Comparison of ENCODE assay signal across 1 cellular context in genomic region chr3:101868534-101869464, GRCh38.
TF ChIP-seq lines count a peak whose summit lies in the region.

No MANE protein-coding gene starts in this region.

TF ChIP-seq in K562, 482 proteins besides CTCF, POLR2A, EP300 and RAD21 (continued from another document and continues in another):
- TF ChIP-seq FOXA1 (IDR thresholded peaks at IDR 0.05; ENCODE audit: borderline replicate concordance), result no peak
- TF ChIP-seq ZNF780A (CRISPR knock-in tag; IDR thresholded peaks at IDR 0.05), result no peak
- TF ChIP-seq ZNF121 (CRISPR knock-in tag; conservative IDR thresholded peaks at IDR 0.05), result no peak
- no peak for TF ChIP-seq HEY1 (CRISPR knock-in tag; IDR thresholded peaks at IDR 0.05; ENCODE audit: borderline replicate concordance)
- TF ChIP-seq, protein P1, sequence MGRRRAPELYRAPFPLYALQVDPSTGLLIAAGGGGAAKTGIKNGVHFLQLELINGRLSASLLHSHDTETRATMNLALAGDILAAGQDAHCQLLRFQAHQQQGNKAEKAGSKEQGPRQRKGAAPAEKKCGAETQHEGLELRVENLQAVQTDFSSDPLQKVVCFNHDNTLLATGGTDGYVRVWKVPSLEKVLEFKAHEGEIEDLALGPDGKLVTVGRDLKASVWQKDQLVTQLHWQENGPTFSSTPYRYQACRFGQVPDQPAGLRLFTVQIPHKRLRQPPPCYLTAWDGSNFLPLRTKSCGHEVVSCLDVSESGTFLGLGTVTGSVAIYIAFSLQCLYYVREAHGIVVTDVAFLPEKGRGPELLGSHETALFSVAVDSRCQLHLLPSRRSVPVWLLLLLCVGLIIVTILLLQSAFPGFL (CRISPR knock-in tag; IDR thresholded peaks at IDR 0.05), result no peak
- TF ChIP-seq DACH1 (IDR thresholded peaks at IDR 0.05; ENCODE audit: partially characterized antibody), result no peak
- TF ChIP-seq TSC22D4 (tag; IDR thresholded peaks at IDR 0.05), result no peak
- TF ChIP-seq MEF2D (tag; conservative IDR thresholded peaks at IDR 0.05; ENCODE audit: low read depth), result no peak
- no peak for TF ChIP-seq OTX1 (CRISPR knock-in tag; IDR thresholded peaks at IDR 0.05)
- peak; percentile 61 for TF ChIP-seq SOX6 (IDR thresholded peaks at IDR 0.05)
- TF ChIP-seq ATF2 (CRISPR knock-in tag; IDR thresholded peaks at IDR 0.05), result no peak
- TF ChIP-seq ZNF507 (tag; conservative IDR thresholded peaks at IDR 0.05), result no peak
- TF ChIP-seq ZNF644 (tag; IDR thresholded peaks at IDR 0.05; ENCODE audit: low read depth), result no peak
- no peak for TF ChIP-seq ZNF695 (CRISPR knock-in tag; IDR thresholded peaks at IDR 0.05)
- TF ChIP-seq GATAD2B (IDR thresholded peaks at IDR 0.05; ENCODE audit: borderline replicate concordance), result no peak
- TF ChIP-seq RCOR1 (IDR thresholded peaks at IDR 0.05; ENCODE audit: borderline replicate concordance in 1 of 2, low read depth in 2 of 2, low read length in 2 of 2), result peak in 1 of 2 experiments; percentile 82; a peak in 2 of 4 replicates
- TF ChIP-seq RBM15 (IDR thresholded peaks at IDR 0.05; ENCODE audit: insufficient read depth, low read length), result no peak
- TF ChIP-seq, protein P2, sequence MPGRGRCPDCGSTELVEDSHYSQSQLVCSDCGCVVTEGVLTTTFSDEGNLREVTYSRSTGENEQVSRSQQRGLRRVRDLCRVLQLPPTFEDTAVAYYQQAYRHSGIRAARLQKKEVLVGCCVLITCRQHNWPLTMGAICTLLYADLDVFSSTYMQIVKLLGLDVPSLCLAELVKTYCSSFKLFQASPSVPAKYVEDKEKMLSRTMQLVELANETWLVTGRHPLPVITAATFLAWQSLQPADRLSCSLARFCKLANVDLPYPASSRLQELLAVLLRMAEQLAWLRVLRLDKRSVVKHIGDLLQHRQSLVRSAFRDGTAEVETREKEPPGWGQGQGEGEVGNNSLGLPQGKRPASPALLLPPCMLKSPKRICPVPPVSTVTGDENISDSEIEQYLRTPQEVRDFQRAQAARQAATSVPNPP (IDR thresholded peaks at IDR 0.05; ENCODE audit: borderline replicate concordance, insufficient read depth, insufficient read length), result no peak
- no peak for TF ChIP-seq TOE1 (IDR thresholded peaks at IDR 0.05; ENCODE audit: borderline replicate concordance)
- no peak for TF ChIP-seq TOE1 (CRISPR knock-in tag; IDR thresholded peaks at IDR 0.05; ENCODE audit: borderline replicate concordance, low read depth)
- no peak for TF ChIP-seq FOXA3 (CRISPR knock-in tag; conservative IDR thresholded peaks at IDR 0.05 in 1 of 2, IDR thresholded peaks at IDR 0.05 in 1 of 2)
- TF ChIP-seq NCOR1 (IDR thresholded peaks at IDR 0.05), result peak; percentile 87
- no peak for TF ChIP-seq NR2C2 (CRISPR knock-in tag; IDR thresholded peaks at IDR 0.05)
- peak; percentile 67 for TF ChIP-seq NR2C2 (tag; IDR thresholded peaks at IDR 0.05)
- no peak; the same call in 1 of the 2 replicates for TF ChIP-seq EP400 (IDR thresholded peaks at IDR 0.05)
- no peak for TF ChIP-seq PCBP1 (IDR thresholded peaks at IDR 0.05; ENCODE audit: low read depth, low read length, poor library complexity, severe bottlenecking)
- TF ChIP-seq ASH1L (IDR thresholded peaks at IDR 0.05; ENCODE audit: borderline replicate concordance, low read depth, partially characterized antibody), result no peak
- TF ChIP-seq SP1 (CRISPR knock-in tag; IDR thresholded peaks at IDR 0.05), result peak; percentile 21; the same call in 1 of the 2 replicates
- TF ChIP-seq GABPA (tag; conservative IDR thresholded peaks at IDR 0.05; ENCODE audit: low read depth), result no peak
- TF ChIP-seq ZBTB7A (IDR thresholded peaks at IDR 0.05; ENCODE audit: borderline replicate concordance, control insufficient read depth, low read depth, low read length), result no peak
- no peak for TF ChIP-seq ZNF3 (CRISPR knock-in tag; IDR thresholded peaks at IDR 0.05)
- no peak for TF ChIP-seq ZKSCAN8 (CRISPR knock-in tag; IDR thresholded peaks at IDR 0.05)
- TF ChIP-seq PML (IDR thresholded peaks at IDR 0.05; ENCODE audit: low read length), result peak; percentile 89
- TF ChIP-seq ELF4 (CRISPR knock-in tag; IDR thresholded peaks at IDR 0.05), result no peak
- TF ChIP-seq, protein P3, sequence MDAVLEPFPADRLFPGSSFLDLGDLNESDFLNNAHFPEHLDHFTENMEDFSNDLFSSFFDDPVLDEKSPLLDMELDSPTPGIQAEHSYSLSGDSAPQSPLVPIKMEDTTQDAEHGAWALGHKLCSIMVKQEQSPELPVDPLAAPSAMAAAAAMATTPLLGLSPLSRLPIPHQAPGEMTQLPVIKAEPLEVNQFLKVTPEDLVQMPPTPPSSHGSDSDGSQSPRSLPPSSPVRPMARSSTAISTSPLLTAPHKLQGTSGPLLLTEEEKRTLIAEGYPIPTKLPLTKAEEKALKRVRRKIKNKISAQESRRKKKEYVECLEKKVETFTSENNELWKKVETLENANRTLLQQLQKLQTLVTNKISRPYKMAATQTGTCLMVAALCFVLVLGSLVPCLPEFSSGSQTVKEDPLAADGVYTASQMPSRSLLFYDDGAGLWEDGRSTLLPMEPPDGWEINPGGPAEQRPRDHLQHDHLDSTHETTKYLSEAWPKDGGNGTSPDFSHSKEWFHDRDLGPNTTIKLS (IDR thresholded peaks at IDR 0.05; ENCODE audit: borderline replicate concordance, low read depth), result no peak
- TF ChIP-seq NKRF (IDR thresholded peaks at IDR 0.05; ENCODE audit: borderline replicate concordance), result no peak
- TF ChIP-seq NR3C1 (CRISPR knock-in tag; IDR thresholded peaks at IDR 0.05), result no peak
- no peak for TF ChIP-seq ZNF212 (CRISPR knock-in tag; IDR thresholded peaks at IDR 0.05)
- TF ChIP-seq ARID1B (IDR thresholded peaks at IDR 0.05), result peak; percentile 89
- no peak for TF ChIP-seq ZNF175 (CRISPR knock-in tag; IDR thresholded peaks at IDR 0.05; ENCODE audit: low read depth)
- no peak for TF ChIP-seq KLF6 (CRISPR knock-in tag; IDR thresholded peaks at IDR 0.05; ENCODE audit: borderline replicate concordance)
- TF ChIP-seq ZFP1 (CRISPR knock-in tag; IDR thresholded peaks at IDR 0.05), result no peak
- TF ChIP-seq, protein P4, sequence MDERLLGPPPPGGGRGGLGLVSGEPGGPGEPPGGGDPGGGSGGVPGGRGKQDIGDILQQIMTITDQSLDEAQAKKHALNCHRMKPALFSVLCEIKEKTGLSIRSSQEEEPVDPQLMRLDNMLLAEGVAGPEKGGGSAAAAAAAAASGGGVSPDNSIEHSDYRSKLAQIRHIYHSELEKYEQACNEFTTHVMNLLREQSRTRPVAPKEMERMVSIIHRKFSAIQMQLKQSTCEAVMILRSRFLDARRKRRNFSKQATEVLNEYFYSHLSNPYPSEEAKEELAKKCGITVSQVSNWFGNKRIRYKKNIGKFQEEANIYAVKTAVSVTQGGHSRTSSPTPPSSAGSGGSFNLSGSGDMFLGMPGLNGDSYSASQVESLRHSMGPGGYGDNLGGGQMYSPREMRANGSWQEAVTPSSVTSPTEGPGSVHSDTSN (CRISPR knock-in tag; IDR thresholded peaks at IDR 0.05; ENCODE audit: low read depth), result 0 out of 2 replicates have a peak, but pooled peaks have one; percentile 22
- TF ChIP-seq, protein P4 (tag; conservative IDR thresholded peaks at IDR 0.05; ENCODE audit: low read depth), result no peak
- TF ChIP-seq ZNF75A (CRISPR knock-in tag; IDR thresholded peaks at IDR 0.05), result no peak
- TF ChIP-seq ZNF407 (IDR thresholded peaks at IDR 0.05; ENCODE audit: low read depth), result no peak
- TF ChIP-seq TBP (optimal IDR thresholded peaks at IDR 0.05; ENCODE audit: low read depth, low read length), result no peak
- TF ChIP-seq ZNF12 (CRISPR knock-in tag; IDR thresholded peaks at IDR 0.05), result no peak
- no peak for TF ChIP-seq CGGBP1 (CRISPR knock-in tag; IDR thresholded peaks at IDR 0.05)
- no peak for TF ChIP-seq TCFL5 (CRISPR knock-in tag; conservative IDR thresholded peaks at IDR 0.05)
- TF ChIP-seq KAT7 (CRISPR knock-in tag; IDR thresholded peaks at IDR 0.05; ENCODE audit: borderline replicate concordance), result no peak
- no peak for TF ChIP-seq ZNF583 (CRISPR knock-in tag; IDR thresholded peaks at IDR 0.05)
- no peak for TF ChIP-seq PURB (CRISPR knock-in tag; IDR thresholded peaks at IDR 0.05; ENCODE audit: low read depth)
- peak; percentile 91 for TF ChIP-seq TCF3 (CRISPR knock-in tag; IDR thresholded peaks at IDR 0.05)
- TF ChIP-seq ILF3 (IDR thresholded peaks at IDR 0.05; ENCODE audit: borderline replicate concordance), result no peak
- no peak for TF ChIP-seq ZNF253 (CRISPR knock-in tag; conservative IDR thresholded peaks at IDR 0.05)
